In genomic region chr3:53130179-53131135, GRCh38 we compare ENCODE assay signal across 8 cellular contexts. TPM values are rescaled to one million over a fixed set of nuclear protein-coding genes. Genes with fewer than 3 reads are reported as not detected.
DNase-seq lines count a peak whose midpoint lies in the region; ATAC-seq and TF ChIP-seq lines count a peak whose summit lies in the region.

Gene RFT1, minus strand, starts transcription at chr3:53130435. Its CDS starts 35 bp downstream, at chr3:53130400.

- no peaks in the 10 kb centered on the region for H3K27me3 Mint-ChIP-seq in activated CD4-positive, alpha-beta T cell treated with anti-CD3 and anti-CD28 coated beads, Interleukin-2, amount 10 ng/mL, durations not matched to agents 7 days and 5 days

- peak within 1 kb of the TSS; percentile 98 for H3K4me3 ChIP-seq in coronary artery

- H3K9me3 Mint-ChIP-seq in activated CD4-positive, alpha-beta T cell treated with anti-CD3 and anti-CD28 coated beads, Interleukin-2, amount 10 ng/mL, durations not matched to agents 7 days and 5 days, result no peaks in the 10 kb centered on the region

- H3K4me3 Mint-ChIP-seq in activated CD4-positive, alpha-beta T cell treated with anti-CD3 and anti-CD28 coated beads, Interleukin-2, amount 10 ng/mL, durations not matched to agents 7 days and 5 days, result peak within 1 kb of the TSS; percentile 85

- POLR2A ChIA-PET in activated CD4-positive, alpha-beta T cell treated with anti-CD3 and anti-CD28 coated beads, Interleukin-2, amount 10 ng/mL, durations not matched to agents 7 days and 5 days (lab: Charles Lee), result no interaction called here

- DNase-seq in Ammon's horn (ENCODE audit: low spot score) (peak; percentile 98), GM19238 (ENCODE audit: insufficient read length, low spot score) (peak; percentile 88), NCI-H69 (lab: John Stamatoyannopoulos, UW) (peak; percentile 93), coronary artery (ENCODE audit: low spot score) (peak; percentile 97), left colon (peak; percentile 98 to 100)
- peak; percentile 99 for DNase-seq in activated CD4-positive, alpha-beta T cell treated with anti-CD3 and anti-CD28 coated beads, Interleukin-2, amount 10 ng/mL, durations not matched to agents 7 days and 5 days
- peak; percentile 95 to 98 for DNase-seq in stimulated activated CD4-positive, alpha-beta T cell treated with anti-CD3 and anti-CD28 coated beads, Interleukin-1b, Interleukin-23, amount 100 ng/mL, for 4 hours (ENCODE audit: low read depth in 2 of 2)

- intact Hi-C loops in left colon (cut with DNase I, micrococcal nuclease), result no loop called here

- peak within 1 kb of the TSS; percentile 95 for H3K27ac Mint-ChIP-seq in activated CD4-positive, alpha-beta T cell treated with anti-CD3 and anti-CD28 coated beads, Interleukin-2, amount 10 ng/mL, durations not matched to agents 7 days and 5 days

- peaks cover 32% of the 10 kb centered on the region for H3K4me1 Mint-ChIP-seq in activated CD4-positive, alpha-beta T cell treated with anti-CD3 and anti-CD28 coated beads, Interleukin-2, amount 10 ng/mL, durations not matched to agents 7 days and 5 days

- CTCF ChIA-PET in activated CD4-positive, alpha-beta T cell treated with anti-CD3 and anti-CD28 coated beads, Interleukin-2, amount 10 ng/mL, durations not matched to agents 7 days and 5 days (lab: Charles Lee), result interaction anchor here (1.7 kb wide), 1 partner anchor 10 kb away, joined by 7 read pairs; no protein-coding TSS in a partner anchor

- TF ChIP-seq CTCF in coronary artery (IDR thresholded peaks at IDR 0.05), result no peak

- peak within 1 kb of the TSS; percentile 88 to 94 for H3K27ac ChIP-seq in coronary artery

- ATAC-seq in HG03442 (IDR thresholded peaks at IDR 0.05; ENCODE audit: unreplicated experiment) (peak; percentile 77), left colon (peak; percentile 80)

- H3K36me3 Mint-ChIP-seq in activated CD4-positive, alpha-beta T cell treated with anti-CD3 and anti-CD28 coated beads, Interleukin-2, amount 10 ng/mL, durations not matched to agents 7 days and 5 days (ENCODE audit: low read depth), result peaks cover 9% of the 10 kb centered on the region

RNA-seq across cellular contexts. Expression of gene RFT1, which starts in this region (rescaled TPM):
- total RNA-seq in activated CD4-positive, alpha-beta T cell treated with anti-CD3 and anti-CD28 coated beads, Interleukin-2, amount 10 ng/mL, durations not matched to agents 7 days and 5 days, result 10 to 100 TPM; 33.3 to 34.1 TPM
- total RNA-seq in left colon, result 10 to 100 TPM; 13.1 to 14.1 TPM

Comparison
In these comparisons a context has a peak if more than half of its experiments do, and no peak if none do; other contexts are left out.
1. Peak in every context shown above with its lines: DNase-seq, ATAC-seq, H3K4me3 ChIP-seq and H3K27ac ChIP-seq.